In genomic region chr16:84143784-84144199, GRCh38 we compare ENCODE assay signal across 8 cellular contexts. TPM values are rescaled to one million over a fixed set of nuclear protein-coding genes. Genes with fewer than 3 reads are reported as not detected.
DNase-seq lines count a peak whose midpoint lies in the region; ATAC-seq and TF ChIP-seq lines count a peak whose summit lies in the region.

No MANE protein-coding gene starts in this region.

- intact Hi-C loops in activated CD4-positive, alpha-beta T cell treated with anti-CD3 and anti-CD28 coated beads, Interleukin-2, amount 10 ng/mL, durations not matched to agents 24 days and 14 days (cut with micrococcal nuclease): loop anchor here (2.0 kb wide), 1 partner anchor 59 kb away; no protein-coding TSS in a partner anchor

- no peaks in the 10 kb centered on the region for H3K27me3 ChIP-seq in thoracic aorta (replicated peaks; ENCODE audit: insufficient read depth)

- TF ChIP-seq CTCF in thoracic aorta (IDR thresholded peaks at IDR 0.05): no peak

- no peak overlapping the region for H3K27ac ChIP-seq in thoracic aorta

- H3K9me3 ChIP-seq in thoracic aorta: no peaks in the 10 kb centered on the region

- peak overlapping the region; percentile 98 for H3K4me3 ChIP-seq in thoracic aorta

- H3K36me3 ChIP-seq in thoracic aorta: no peaks in the 10 kb centered on the region

- DNase-seq in activated CD4-positive, alpha-beta T cell treated with anti-CD3 and anti-CD28 coated beads, Interleukin-2, amount 10 ng/mL, durations not matched to agents 24 days and 14 days: no peak
- no peak for DNase-seq in activated CD4-positive, alpha-beta T cell treated with anti-CD3 and anti-CD28 coated beads for 4 hours
- DNase-seq in left kidney (ENCODE audit: low read depth, low spot score) (peak; percentile 50), thoracic aorta (ENCODE audit: low spot score) (no peak), inferior parietal cortex (ENCODE audit: extremely low spot score) (no peak), NCI-H146 treated with DMSO at 0.1 percent for 48 hours (lab: John Stamatoyannopoulos, UW; ENCODE audit: unreplicated experiment) (no peak)

- ATAC-seq in thoracic aorta (ENCODE audit: insufficient number of reproducible peaks, low FRiP score, low read depth) (no peak), HG02973 (IDR thresholded peaks at IDR 0.05; ENCODE audit: unreplicated experiment) (no peak)

- peak overlapping the region; percentile 94 for H3K4me3 Mint-ChIP-seq in activated CD4-positive, alpha-beta T cell treated with anti-CD3 and anti-CD28 coated beads, Interleukin-2, amount 10 ng/mL, durations not matched to agents 24 days and 14 days
- peak overlapping the region; percentile 95 for H3K4me3 Mint-ChIP-seq in activated naive CD8-positive, alpha-beta T cell

- H3K9me3 Mint-ChIP-seq in activated CD4-positive, alpha-beta T cell treated with anti-CD3 and anti-CD28 coated beads, Interleukin-2, amount 10 ng/mL, durations not matched to agents 24 days and 14 days: no peaks in the 10 kb centered on the region
- H3K9me3 Mint-ChIP-seq in activated naive CD8-positive, alpha-beta T cell (ENCODE audit: low read depth): no peaks in the 10 kb centered on the region

- peaks cover 20% of the 10 kb centered on the region for H3K4me1 Mint-ChIP-seq in activated CD4-positive, alpha-beta T cell treated with anti-CD3 and anti-CD28 coated beads, Interleukin-2, amount 10 ng/mL, durations not matched to agents 24 days and 14 days
- H3K4me1 Mint-ChIP-seq in activated naive CD8-positive, alpha-beta T cell (ENCODE audit: low read depth): peaks cover 28% of the 10 kb centered on the region

- peaks cover 16% of the 10 kb centered on the region for H3K27me3 Mint-ChIP-seq in activated CD4-positive, alpha-beta T cell treated with anti-CD3 and anti-CD28 coated beads, Interleukin-2, amount 10 ng/mL, durations not matched to agents 24 days and 14 days
- no peaks in the 10 kb centered on the region for H3K27me3 Mint-ChIP-seq in activated naive CD8-positive, alpha-beta T cell

- H3K4me1 ChIP-seq in thoracic aorta (ENCODE audit: control insufficient read depth in 1 of 2, low read depth in 2 of 2): peaks cover 3 to 13% of the 10 kb centered on the region in 2 donors

- peaks cover 4% of the 10 kb centered on the region for H3K36me3 Mint-ChIP-seq in activated CD4-positive, alpha-beta T cell treated with anti-CD3 and anti-CD28 coated beads, Interleukin-2, amount 10 ng/mL, durations not matched to agents 24 days and 14 days (ENCODE audit: low read depth)
- peaks cover 4% of the 10 kb centered on the region for H3K36me3 Mint-ChIP-seq in activated naive CD8-positive, alpha-beta T cell

- peak overlapping the region; percentile 86 for H3K27ac Mint-ChIP-seq in activated CD4-positive, alpha-beta T cell treated with anti-CD3 and anti-CD28 coated beads, Interleukin-2, amount 10 ng/mL, durations not matched to agents 24 days and 14 days
- H3K27ac Mint-ChIP-seq in activated naive CD8-positive, alpha-beta T cell: peak overlapping the region; percentile 87

RNA-seq across cellular contexts. Expression of gene HSDL1, which starts 1.2 kb away (rescaled TPM):
- total RNA-seq in activated CD4-positive, alpha-beta T cell treated with anti-CD3 and anti-CD28 coated beads, Interleukin-2, amount 10 ng/mL, durations not matched to agents 24 days and 14 days: 16.4 and 17.6 TPM in 2 replicates
- 10 to 100 TPM in 1 of 2 donors, 1 to 10 TPM in 1; 7.2 to 14.4 TPM for total RNA-seq in thoracic aorta

RNA-seq across cellular contexts. Expression of gene DNAAF1, which starts 1.3 kb away (rescaled TPM):
- not detected in 2 replicates for total RNA-seq in activated CD4-positive, alpha-beta T cell treated with anti-CD3 and anti-CD28 coated beads, Interleukin-2, amount 10 ng/mL, durations not matched to agents 24 days and 14 days
- not detected for total RNA-seq in thoracic aorta

RNA-seq across cellular contexts. Expression of gene MBTPS1, which starts 27.1 kb away (rescaled TPM):
- total RNA-seq in activated CD4-positive, alpha-beta T cell treated with anti-CD3 and anti-CD28 coated beads, Interleukin-2, amount 10 ng/mL, durations not matched to agents 24 days and 14 days: 49.6 and 52.3 TPM in 2 replicates
- total RNA-seq in thoracic aorta: 10 to 100 TPM; 91.9 to 98.2 TPM

RNA-seq across cellular contexts. Expression of gene TAF1C, which starts 43.1 kb away (rescaled TPM):
- 60.3 and 61.1 TPM in 2 replicates for total RNA-seq in activated CD4-positive, alpha-beta T cell treated with anti-CD3 and anti-CD28 coated beads, Interleukin-2, amount 10 ng/mL, durations not matched to agents 24 days and 14 days
- total RNA-seq in thoracic aorta: 10 to 100 TPM; 43.7 to 75.9 TPM

RNA-seq across cellular contexts. Expression of gene ADAD2, which starts 47.2 kb away (rescaled TPM):
- not detected in 2 replicates for total RNA-seq in activated CD4-positive, alpha-beta T cell treated with anti-CD3 and anti-CD28 coated beads, Interleukin-2, amount 10 ng/mL, durations not matched to agents 24 days and 14 days
- not detected for total RNA-seq in thoracic aorta
